ENCODE assay signal across 18 cellular contexts in the genomic region with DNA sequence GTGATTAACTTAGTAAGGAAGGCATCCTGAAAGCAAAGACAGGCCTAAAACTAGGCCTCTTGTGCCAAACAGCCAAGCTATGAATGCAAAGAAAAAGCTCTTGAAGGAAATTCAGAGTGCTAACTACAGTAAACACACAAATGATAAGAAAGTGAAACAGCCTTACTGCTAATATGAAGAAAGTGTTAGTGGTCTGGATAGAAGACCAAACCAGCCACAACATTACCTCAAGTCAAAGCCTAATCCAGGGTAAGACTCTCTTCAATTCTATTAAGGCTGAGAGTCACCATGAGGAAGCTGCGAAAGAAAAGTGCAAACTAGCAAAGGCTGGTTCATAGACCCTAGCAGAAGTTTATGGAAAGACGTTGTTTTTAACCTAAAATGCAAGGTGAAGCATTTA.
DNase-seq lines count a peak whose midpoint lies in the region; ATAC-seq and FAIRE-seq lines count a peak whose summit lies in the region.
"Had no signal": no experiment of that assay in that cellular context is flagged by ENCODE, and none has a peak within 500 bp of the region (broad histone marks: within the 10 kb centered on the region; RNA-seq: fewer than 3 reads in every experiment).

No MANE protein-coding gene starts in this region.

- peak; percentile 66 for ATAC-seq in GM19351 (IDR thresholded peaks at IDR 0.05; ENCODE audit: unreplicated experiment)
- ATAC-seq in HG02759 (IDR thresholded peaks at IDR 0.05; ENCODE audit: unreplicated experiment): peak; percentile 63
- ATAC-seq in HG03460 (IDR thresholded peaks at IDR 0.05; ENCODE audit: unreplicated experiment): peak; percentile 84
- no peak for ATAC-seq in HG02571 (IDR thresholded peaks at IDR 0.05; ENCODE audit: unreplicated experiment)
- ATAC-seq: K562 had no signal

- FAIRE-seq in GM18507 (lab: Jason Lieb, UNC): peak; percentile 35
- FAIRE-seq: K562 had no signal

- DNase-seq in GM18507 (ENCODE audit: extremely low spot score, insufficient read length, low read depth) (no peak), medulla oblongata (ENCODE audit: extremely low spot score) (no peak), AG08396 (ENCODE audit: low spot score) (no peak)
- no peak for DNase-seq in activated CD4-positive, alpha-beta T cell treated with anti-CD3 and anti-CD28 coated beads for 48 hours
- DNase-seq: activated CD4-positive, alpha-beta T cell treated with anti-CD3 and anti-CD28 coated beads, Interleukin-2, amount 50 U/mL, for 1 hour; anterior cingulate cortex; Calu3; erythroblast; GF-D8; glutamatergic neuron; H9; kidney glomerular epithelial cell; SIG-M5 had no signal
